Comparison of ENCODE assay signal across 8 cellular contexts in genomic region chr12:11653215-11653753, GRCh38. TPM values are rescaled to one million over a fixed set of nuclear protein-coding genes. Genes with fewer than 3 reads are reported as not detected.
DNase-seq lines count a peak whose midpoint lies in the region; ATAC-seq and TF ChIP-seq lines count a peak whose summit lies in the region.

No MANE protein-coding gene starts in this region.

- DNase-seq in activated CD8-positive, alpha-beta T cell treated with anti-CD3 and anti-CD28 coated beads for 36 hours: peak; percentile 81
- peak in 1 of 2 donors; percentile 21 for DNase-seq in foreskin fibroblast
- peak; percentile 50 to 54 for DNase-seq in stimulated activated CD4-positive, alpha-beta T cell treated with anti-CD3 and anti-CD28 coated beads, Interleukin-2, amount 100 ng/mL, for 24 hours
- no peak for DNase-seq in HAP-1 (ENCODE audit: low spot score in 2 of 2)
- no peak for DNase-seq in SHP77 treated with DMSO at 0.1 percent for 48 hours (lab: John Stamatoyannopoulos, UW)

- H3K27me3 ChIP-seq in BLaER1: no peaks in the 10 kb centered on the region
- H3K27me3 ChIP-seq in HAP-1 (ENCODE audit: low read depth): no peaks in the 10 kb centered on the region

- H3K4me1 Mint-ChIP-seq in activated CD8-positive, alpha-beta T cell treated with anti-CD3 and anti-CD28 coated beads for 36 hours (ENCODE audit: low read depth): peaks cover 60% of the 10 kb centered on the region

- peak overlapping the region; percentile 83 for H3K4me3 ChIP-seq in BLaER1
- peak overlapping the region; percentile 70 to 84 for H3K4me3 ChIP-seq in foreskin fibroblast (ENCODE audit: low read depth in 1 of 2, low read length in 2 of 2)
- no peak overlapping the region for H3K4me3 ChIP-seq in HAP-1

- H3K4me1 ChIP-seq in BLaER1: peaks cover 60% of the 10 kb centered on the region
- H3K4me1 ChIP-seq in HAP-1: peaks cover 20% of the 10 kb centered on the region

- peak; percentile 22 for ATAC-seq in HG02759 (IDR thresholded peaks at IDR 0.05; ENCODE audit: unreplicated experiment)
- peak; percentile 66 for ATAC-seq in activated CD8-positive, alpha-beta T cell treated with anti-CD3 and anti-CD28 coated beads for 36 hours
- no peak for ATAC-seq in HG03175 (IDR thresholded peaks at IDR 0.05; ENCODE audit: unreplicated experiment)

- H3K27ac Mint-ChIP-seq in activated CD8-positive, alpha-beta T cell treated with anti-CD3 and anti-CD28 coated beads for 36 hours: peak overlapping the region; percentile 95

- no peaks in the 10 kb centered on the region for H3K9me3 Mint-ChIP-seq in activated CD8-positive, alpha-beta T cell treated with anti-CD3 and anti-CD28 coated beads for 36 hours

- TF ChIP-seq CTCF in activated CD8-positive, alpha-beta T cell treated with anti-CD3 and anti-CD28 coated beads for 36 hours (IDR thresholded peaks at IDR 0.05): no peak
- no peak for TF ChIP-seq CTCF in foreskin fibroblast (IDR thresholded peaks at IDR 0.05; ENCODE audit: low read depth, low read length)

- peak overlapping the region; percentile 86 for H3K4me3 Mint-ChIP-seq in activated CD8-positive, alpha-beta T cell treated with anti-CD3 and anti-CD28 coated beads for 36 hours

- no peaks in the 10 kb centered on the region for H3K9me3 ChIP-seq in BLaER1
- H3K9me3 ChIP-seq in HAP-1: no peaks in the 10 kb centered on the region

- peak overlapping the region; percentile 100 for H3K9ac ChIP-seq in BLaER1

- H3K36me3 Mint-ChIP-seq in activated CD8-positive, alpha-beta T cell treated with anti-CD3 and anti-CD28 coated beads for 36 hours (ENCODE audit: low read depth): peaks cover 12% of the 10 kb centered on the region

- intact Hi-C loops in activated CD8-positive, alpha-beta T cell treated with anti-CD3 and anti-CD28 coated beads for 36 hours (cut with micrococcal nuclease): loop anchor here (2.0 to 10.0 kb wide), 3 partner anchors 114 to 356 kb away; no protein-coding TSS in a partner anchor

- CTCF ChIA-PET in activated CD8-positive, alpha-beta T cell treated with anti-CD3 and anti-CD28 coated beads for 36 hours (lab: Charles Lee): interaction anchor here (0.9 to 1.0 kb wide), 2 partner anchors 23 to 356 kb away, joined by 3 to 5 read pairs; no protein-coding TSS in a partner anchor

- in situ Hi-C loops in HAP-1 (cut with MboI; ENCODE audit: low sequenced_read_pairs): no loop called here

- peak overlapping the region; percentile 100 for H3K27ac ChIP-seq in BLaER1

- POLR2A ChIA-PET in activated CD8-positive, alpha-beta T cell treated with anti-CD3 and anti-CD28 coated beads for 36 hours (lab: Charles Lee): interaction anchor here (0.9 to 1.2 kb wide), 4 partner anchors 9 to 239 kb away, joined by 3 to 5 read pairs (median 4); no protein-coding TSS in a partner anchor

- H3K36me3 ChIP-seq in BLaER1: peaks cover 10% of the 10 kb centered on the region; the same call in 1 of the 2 replicates
- H3K36me3 ChIP-seq in HAP-1 (replicated peaks): no peaks in the 10 kb centered on the region

- peaks cover 48% of the 10 kb centered on the region for H4K20me1 ChIP-seq in BLaER1

- peak overlapping the region; percentile 83 for H3K4me2 ChIP-seq in BLaER1

- no peaks in the 10 kb centered on the region for H3K27me3 Mint-ChIP-seq in activated CD8-positive, alpha-beta T cell treated with anti-CD3 and anti-CD28 coated beads for 36 hours

RNA-seq across cellular contexts. Expression of gene ETV6, which starts 3.8 kb away (rescaled TPM):
- 10 to 100 TPM; 20.5 to 22.7 TPM for total RNA-seq in activated CD8-positive, alpha-beta T cell treated with anti-CD3 and anti-CD28 coated beads for 36 hours

Comparison
In these comparisons a context has a peak if more than half of its experiments do, and no peak if none do; other contexts are left out.
1. DNase-seq: peak in activated CD8-positive, alpha-beta T cell treated with anti-CD3 and anti-CD28 coated beads for 36 hours (single experiment) and stimulated activated CD4-positive, alpha-beta T cell treated with anti-CD3 and anti-CD28 coated beads, Interleukin-2, amount 100 ng/mL, for 24 hours (2 of 2); none in HAP-1 (0 of 2) and SHP77 treated with DMSO at 0.1 percent for 48 hours (single experiment).